ENCODE assay signal across 21 cellular contexts in the genomic region with DNA sequence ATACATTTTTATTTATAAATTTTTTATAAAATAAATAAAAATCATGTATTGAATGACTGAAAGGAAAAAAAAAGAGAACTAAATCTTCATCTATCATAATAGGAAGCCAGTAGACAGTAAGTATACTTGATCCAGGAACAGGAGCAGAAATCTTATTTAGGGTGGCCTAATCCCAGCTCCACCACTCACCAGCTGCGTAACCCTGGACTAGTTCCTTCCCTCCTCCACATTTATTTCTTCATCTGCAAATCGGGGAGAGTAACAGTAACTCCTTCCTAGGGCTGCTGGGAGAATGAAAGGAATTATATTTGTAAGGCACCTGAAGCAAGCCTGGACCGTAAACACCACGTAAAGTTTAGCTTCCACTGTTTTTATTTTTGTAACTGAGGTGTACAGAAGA. TPM values are rescaled to one million over a fixed set of nuclear protein-coding genes. Genes with fewer than 3 reads are reported as not detected.
A peak's percentile ranks its signal among the peaks of the same experiment; 100 is the strongest.
DNase-seq lines count a peak whose midpoint lies in the region; ATAC-seq and FAIRE-seq lines count a peak whose summit lies in the region.
"Had no signal": no experiment of that assay in that cellular context is flagged by ENCODE, and none has a peak within 500 bp of the region (broad histone marks: within the 10 kb centered on the region; RNA-seq: fewer than 3 reads in every experiment).

No MANE protein-coding gene starts in this region.

- peaks cover 8% of the 10 kb centered on the region for H3K27me3 ChIP-seq in adipocyte (replicated peaks; ENCODE audit: control insufficient read depth, insufficient read depth, low read length)
- H3K27me3 ChIP-seq: BLaER1 had no signal

- ATAC-seq in GM19455 (IDR thresholded peaks at IDR 0.05; ENCODE audit: unreplicated experiment): no peak

- H3K9ac ChIP-seq in adipocyte (ENCODE audit: low read length): peak overlapping the region; percentile 72
- H3K9ac ChIP-seq: BLaER1 had no signal

- H3K9me3 ChIP-seq in adipocyte (ENCODE audit: control insufficient read depth, low read length): no peaks in the 10 kb centered on the region
- H3K9me3 ChIP-seq: BLaER1, HAP-1 had no signal

- H3K36me3 ChIP-seq in adipocyte (ENCODE audit: control insufficient read depth, insufficient read depth, low read length, severe bottlenecking): no peaks in the 10 kb centered on the region
- H3K36me3 ChIP-seq: BLaER1, HAP-1 had no signal

- H3K4me1 ChIP-seq in adipocyte (ENCODE audit: control insufficient read depth, insufficient read depth, low read length): peaks cover 32% of the 10 kb centered on the region
- H3K4me1 ChIP-seq: BLaER1, HAP-1 had no signal

- peak overlapping the region; percentile 15 for H3K4me3 ChIP-seq in adipocyte (ENCODE audit: low read length)
- H3K4me3 ChIP-seq: BLaER1, HAP-1 had no signal

- FAIRE-seq in frontal cortex (lab: Jason Lieb, UNC): peak; percentile 42
- FAIRE-seq: D721Med, GM12891, GM18507, H54 had no signal

- DNase-seq in MV-4-11 (lab: John Stamatoyannopoulos, UW): peak; percentile 6
- DNase-seq in adipocyte (ENCODE audit: low read depth): no peak
- DNase-seq in frontal cortex (ENCODE audit: low spot score in 2 of 2): no peak
- no peak for DNase-seq in glomerular visceral epithelial cell (ENCODE audit: extremely low spot score)
- no peak for DNase-seq in mesenteric fat pad (ENCODE audit: low spot score)
- DNase-seq: CD4-positive, alpha-beta T cell; CD8-positive, alpha-beta memory T cell; DMS 273 treated with DMSO at 0.1 percent for 48 hours; DMS79; EL; GF-D8; GOT3; HFFc6 had no signal

RNA-seq across cellular contexts. Expression of a gene that starts 17.9 kb away (rescaled TPM):
- total RNA-seq in frontal cortex (not detected), mesenteric fat pad (2.1 TPM)
- total RNA-seq: B cell; CD4-positive, alpha-beta T cell; CD8-positive, alpha-beta memory T cell had no signal
